1 cellular context compared by ENCODE assay signal in genomic region chr10:68900427-68901105, GRCh38.
TF ChIP-seq lines count a peak whose summit lies in the region.

No MANE protein-coding gene starts in this region.

TF ChIP-seq in HepG2, 621 proteins besides CTCF, POLR2A, EP300 and RAD21 (continued from another document and continues in another):
- TF ChIP-seq LRRFIP1 (CRISPR knock-in tag; conservative IDR thresholded peaks at IDR 0.05): no peak
- no peak for TF ChIP-seq SCMH1 (CRISPR knock-in tag; IDR thresholded peaks at IDR 0.05; ENCODE audit: borderline replicate concordance)
- TF ChIP-seq ZNF326 (CRISPR knock-in tag; IDR thresholded peaks at IDR 0.05; ENCODE audit: borderline replicate concordance): 0 out of 2 replicates have a peak, but pooled peaks have one; percentile 69
- peak; percentile 86 for TF ChIP-seq MYC (CRISPR knock-in tag; IDR thresholded peaks at IDR 0.05; ENCODE audit: borderline replicate concordance)
- 0 out of 2 replicates have a peak, but pooled peaks have one; percentile 30 for TF ChIP-seq CHCHD3 (CRISPR knock-in tag; IDR thresholded peaks at IDR 0.05)
- TF ChIP-seq FOXP1 (IDR thresholded peaks at IDR 0.05): no peak
- no peak for TF ChIP-seq FOXP1 (CRISPR knock-in tag; IDR thresholded peaks at IDR 0.05)
- TF ChIP-seq CERS6 (CRISPR knock-in tag; IDR thresholded peaks at IDR 0.05): peak; percentile 61; the same call in 1 of the 2 replicates
- no peak for TF ChIP-seq SOX6 (IDR thresholded peaks at IDR 0.05)
- TF ChIP-seq SOX6 (CRISPR knock-in tag; IDR thresholded peaks at IDR 0.05): no peak; the same call in none of the 2 replicates
- TF ChIP-seq ZBTB7B (CRISPR knock-in tag; IDR thresholded peaks at IDR 0.05): peak; percentile 93
- TF ChIP-seq SNAPC2 (CRISPR knock-in tag; IDR thresholded peaks at IDR 0.05): peak; percentile 76; the same call in 1 of the 2 replicates
- TF ChIP-seq YEATS4 (CRISPR knock-in tag; IDR thresholded peaks at IDR 0.05; ENCODE audit: borderline replicate concordance): peak; percentile 90
- no peak for TF ChIP-seq ZNF17 (CRISPR knock-in tag; IDR thresholded peaks at IDR 0.05)
- TF ChIP-seq ZNF354B (CRISPR knock-in tag; IDR thresholded peaks at IDR 0.05): no peak
- no peak for TF ChIP-seq ZNF879 (CRISPR knock-in tag; IDR thresholded peaks at IDR 0.05)
- peak; percentile 97 for TF ChIP-seq ZC3H13 (CRISPR knock-in tag; IDR thresholded peaks at IDR 0.05)
- peak; percentile 70 for TF ChIP-seq ZNF768 (CRISPR knock-in tag; IDR thresholded peaks at IDR 0.05)
- no peak for TF ChIP-seq NFIC (IDR thresholded peaks at IDR 0.05; ENCODE audit: low read length)
- peak; percentile 78; the same call in 1 of the 2 replicates for TF ChIP-seq ZC3H4 (CRISPR knock-in tag; IDR thresholded peaks at IDR 0.05; ENCODE audit: borderline replicate concordance)
- peak; percentile 13 for TF ChIP-seq PHF5A (CRISPR knock-in tag; IDR thresholded peaks at IDR 0.05; ENCODE audit: low read depth, unreplicated experiment)
- peak; percentile 51; the same call in 1 of the 2 replicates for TF ChIP-seq ZNF724P (CRISPR knock-in tag; IDR thresholded peaks at IDR 0.05; ENCODE audit: borderline replicate concordance)
- no peak for TF ChIP-seq USF2 (IDR thresholded peaks at IDR 0.05; ENCODE audit: low read depth, low read length)
- no peak for TF ChIP-seq USF2 (CRISPR knock-in tag; IDR thresholded peaks at IDR 0.05; ENCODE audit: borderline replicate concordance)
- TF ChIP-seq FOXC1 (CRISPR knock-in tag; IDR thresholded peaks at IDR 0.05; ENCODE audit: borderline replicate concordance): peak; percentile 89
- no peak for TF ChIP-seq ZKSCAN1 (IDR thresholded peaks at IDR 0.05; ENCODE audit: low read length)
- TF ChIP-seq PAXIP1 (CRISPR knock-in tag; conservative IDR thresholded peaks at IDR 0.05): peak; percentile 60; the same call in 1 of the 2 replicates
- TF ChIP-seq PLSCR1 (CRISPR knock-in tag; IDR thresholded peaks at IDR 0.05; ENCODE audit: borderline replicate concordance): no peak
- no peak for TF ChIP-seq KLF11 (CRISPR knock-in tag; IDR thresholded peaks at IDR 0.05)
- peak; percentile 53; the same call in 1 of the 2 replicates for TF ChIP-seq MIER2 (CRISPR knock-in tag; IDR thresholded peaks at IDR 0.05)
- TF ChIP-seq AGO2 (optimal IDR thresholded peaks at IDR 0.05; ENCODE audit: low read depth, low read length): peak; percentile 90
- TF ChIP-seq ZNF484 (CRISPR knock-in tag; IDR thresholded peaks at IDR 0.05; ENCODE audit: borderline replicate concordance, low read depth): no peak
- peak; percentile 79 for TF ChIP-seq DBP (CRISPR knock-in tag; IDR thresholded peaks at IDR 0.05; ENCODE audit: not compliant biosample characterization)
- TF ChIP-seq ATF7-NPFF (CRISPR knock-in tag; IDR thresholded peaks at IDR 0.05; ENCODE audit: low read depth): peak; percentile 90
- TF ChIP-seq GFI1 (CRISPR knock-in tag; IDR thresholded peaks at IDR 0.05; ENCODE audit: borderline replicate concordance): peak; percentile 48
- TF ChIP-seq ZNF619 (CRISPR knock-in tag; IDR thresholded peaks at IDR 0.05): no peak
- no peak for TF ChIP-seq ZMYM2 (CRISPR knock-in tag; IDR thresholded peaks at IDR 0.05)
- TF ChIP-seq THAP7 (CRISPR knock-in tag; IDR thresholded peaks at IDR 0.05): no peak
- peak; percentile 89 for TF ChIP-seq JARID2 (CRISPR knock-in tag; IDR thresholded peaks at IDR 0.05; ENCODE audit: insufficient replicate concordance)
- TF ChIP-seq REXO4 (CRISPR knock-in tag; IDR thresholded peaks at IDR 0.05; ENCODE audit: borderline replicate concordance): 0 out of 2 replicates have a peak, but pooled peaks have one; percentile 43
- peak; percentile 56; the same call in 1 of the 2 replicates for TF ChIP-seq HDAC1 (CRISPR knock-in tag; IDR thresholded peaks at IDR 0.05)
- no peak for TF ChIP-seq ZNF282 (IDR thresholded peaks at IDR 0.05; ENCODE audit: partially characterized antibody)
- no peak for TF ChIP-seq CENPX (CRISPR knock-in tag; IDR thresholded peaks at IDR 0.05)
- TF ChIP-seq GATAD2A (CRISPR knock-in tag; IDR thresholded peaks at IDR 0.05): peak; percentile 32; the same call in 1 of the 2 replicates
- no peak for TF ChIP-seq FUBP1 (CRISPR knock-in tag; IDR thresholded peaks at IDR 0.05; ENCODE audit: borderline replicate concordance)
- TF ChIP-seq NFKB2 (CRISPR knock-in tag; IDR thresholded peaks at IDR 0.05; ENCODE audit: borderline replicate concordance): peak; percentile 81; the same call in 1 of the 2 replicates
- TF ChIP-seq RELA (CRISPR knock-in tag; IDR thresholded peaks at IDR 0.05): no peak
- TF ChIP-seq POLR2G (IDR thresholded peaks at IDR 0.05; ENCODE audit: low read depth, low read length): peak; percentile 89
- TF ChIP-seq STAT5B (CRISPR knock-in tag; IDR thresholded peaks at IDR 0.05): 0 out of 2 replicates have a peak, but pooled peaks have one; percentile 17
- no peak for TF ChIP-seq STAT6 (CRISPR knock-in tag; IDR thresholded peaks at IDR 0.05; ENCODE audit: borderline replicate concordance)
- TF ChIP-seq ZNF530 (CRISPR knock-in tag; IDR thresholded peaks at IDR 0.05; ENCODE audit: low read depth): no peak; the same call in 1 of the 2 replicates
- TF ChIP-seq ZNF329 (CRISPR knock-in tag; IDR thresholded peaks at IDR 0.05; ENCODE audit: low read depth): no peak
- TF ChIP-seq ZKSCAN5 (CRISPR knock-in tag; IDR thresholded peaks at IDR 0.05): no peak
- TF ChIP-seq NR3C1 (CRISPR knock-in tag; IDR thresholded peaks at IDR 0.05): no peak
- TF ChIP-seq PAF1 (CRISPR knock-in tag; IDR thresholded peaks at IDR 0.05): no peak
